Comparison of ENCODE assay signal across 1 cellular context in the genomic region with DNA sequence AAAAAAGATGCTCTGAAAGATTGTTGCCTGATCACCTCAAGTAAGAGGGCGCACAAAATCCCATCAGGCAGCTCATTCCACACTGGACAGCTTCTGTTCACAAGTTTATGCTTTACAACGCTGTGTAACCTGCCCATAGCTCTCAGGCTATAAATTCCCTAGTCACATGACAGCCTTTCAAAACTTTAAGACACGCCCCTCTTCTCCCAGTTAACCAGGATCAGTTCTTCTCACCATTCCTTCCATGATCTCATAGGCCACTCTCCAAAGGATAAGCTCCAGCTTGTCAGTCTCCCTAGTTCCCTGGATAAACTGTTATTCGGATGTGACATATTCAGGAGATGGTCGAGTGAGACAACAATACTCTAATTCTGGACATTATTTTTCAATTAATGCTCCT.
TF ChIP-seq lines count a peak whose summit lies in the region.

No MANE protein-coding gene starts in this region.

TF ChIP-seq in SK-N-SH, 30 proteins besides CTCF, POLR2A, EP300 and RAD21 (continued from another document):
- TF ChIP-seq USF1 (IDR thresholded peaks at IDR 0.05; ENCODE audit: borderline replicate concordance, low read depth): peak; percentile 74
TF ChIP-seq in SK-N-SH: peak in this region for 2.
